Comparison of ENCODE assay signal across 1 cellular context in genomic region chr13:106378263-106378662, GRCh38.
TF ChIP-seq lines count a peak whose summit lies in the region.

No MANE protein-coding gene starts in this region.

TF ChIP-seq in IMR-90, 13 proteins besides CTCF, POLR2A, EP300 and RAD21 (continued from another document):
- TF ChIP-seq MAFK (IDR thresholded peaks at IDR 0.05; ENCODE audit: low read depth, low read length) = no peak
- no peak for TF ChIP-seq RFX5 (IDR thresholded peaks at IDR 0.05; ENCODE audit: low read depth, low read length)
- TF ChIP-seq CEBPB (IDR thresholded peaks at IDR 0.05; ENCODE audit: low read depth, low read length) = no peak
- no peak for TF ChIP-seq RCOR1 (IDR thresholded peaks at IDR 0.05; ENCODE audit: insufficient replicate concordance, low read length)
